In the genomic region with DNA sequence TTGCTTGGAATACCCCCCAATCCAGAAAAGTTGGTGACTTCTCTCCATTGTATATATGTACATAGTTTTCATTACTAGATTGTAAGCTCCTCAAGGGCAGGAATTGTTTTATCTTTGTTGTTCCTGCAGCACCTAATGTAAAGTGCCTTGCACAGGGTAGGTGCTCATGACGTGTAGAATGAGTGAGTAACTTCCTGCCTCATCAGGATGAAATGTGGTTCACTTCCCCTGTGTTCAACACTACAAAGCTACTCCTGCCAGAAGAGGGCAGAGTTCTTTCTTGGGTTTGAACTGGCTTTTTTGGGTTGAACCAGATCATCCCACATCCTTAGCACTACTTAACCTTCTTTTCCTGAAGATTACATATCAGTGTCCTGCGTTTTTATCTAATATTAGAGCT, we compare ENCODE assay signal across 10 cellular contexts. TPM values are rescaled to one million over a fixed set of nuclear protein-coding genes. Genes with fewer than 3 reads are reported as not detected.
A peak's percentile ranks its signal among the peaks of the same experiment; 100 is the strongest.
DNase-seq lines count a peak whose midpoint lies in the region; ATAC-seq and TF ChIP-seq lines count a peak whose summit lies in the region.
"Had no signal": no experiment of that assay in that cellular context is flagged by ENCODE, and none has a peak within 500 bp of the region (broad histone marks: within the 10 kb centered on the region; RNA-seq: fewer than 3 reads in every experiment).

No MANE protein-coding gene starts in this region.

- no peak overlapping the region for H3K4me3 Mint-ChIP-seq in activated CD8-positive, alpha-beta T cell treated with anti-CD3 and anti-CD28 coated beads, Interleukin-2, amount 10 ng/mL, durations not matched to agents 7 days and 5 days
- H3K4me3 Mint-ChIP-seq in memory B cell (no peak overlapping the region), Calu3 (ENCODE audit: low read depth, unreplicated experiment) (no peak overlapping the region)
- H3K4me3 Mint-ChIP-seq: neural crest cell had no signal

- H3K27me3 ChIP-seq in prostate gland (replicated peaks; ENCODE audit: insufficient read depth) = no peaks in the 10 kb centered on the region

- CTCF ChIA-PET in activated CD8-positive, alpha-beta T cell treated with anti-CD3 and anti-CD28 coated beads, Interleukin-2, amount 10 ng/mL, durations not matched to agents 7 days and 5 days (lab: Charles Lee) = interaction anchor here (0.6 to 1.3 kb wide), 4 partner anchors 54 to 284 kb away, joined by 3 to 4 read pairs (median 3); a partner anchor contains a TSS
- CTCF ChIA-PET in Calu3 (lab: Charles Lee) = interaction anchor here (1.3 kb wide), 1 partner anchor 105 kb away, joined by 3 read pairs; no protein-coding TSS in a partner anchor

- POLR2A ChIA-PET in activated CD8-positive, alpha-beta T cell treated with anti-CD3 and anti-CD28 coated beads, Interleukin-2, amount 10 ng/mL, durations not matched to agents 7 days and 5 days (lab: Charles Lee) = interaction anchor here (0.6 to 1.4 kb wide), 3 partner anchors 22 to 28 kb away, joined by 3 read pairs; a partner anchor contains a TSS

- intact Hi-C loops in Calu3 (cut with micrococcal nuclease; ENCODE audit: unreplicated experiment) = no loop called here
- intact Hi-C loops in prostate gland (cut with DNase I) = no loop called here

- H3K4me3 ChIP-seq in prostate gland = no peak overlapping the region

- DNase-seq in SIG-M5 treated with dmso at 0.1 percent for 504 hours (lab: John Stamatoyannopoulos, UW; ENCODE audit: unreplicated experiment) = peak; percentile 20
- no peak for DNase-seq in SIG-M5 (lab: John Stamatoyannopoulos, UW)
- DNase-seq in HCEC 1CT = peak; percentile 39
- peak; percentile 38 for DNase-seq in activated CD8-positive, alpha-beta T cell treated with anti-CD3 and anti-CD28 coated beads, Interleukin-2, amount 10 ng/mL, durations not matched to agents 7 days and 5 days
- DNase-seq in memory B cell (ENCODE audit: low spot score in 2 of 2) = no peak
- no peak for DNase-seq in Calu3
- no peak for DNase-seq in prostate gland (ENCODE audit: low spot score)
- DNase-seq: NCI-H526 treated with DMSO at 0.1 percent for 48 hours had no signal

- H3K27ac ChIP-seq in prostate gland = no peak overlapping the region

- ATAC-seq in activated CD8-positive, alpha-beta T cell treated with anti-CD3 and anti-CD28 coated beads, Interleukin-2, amount 10 ng/mL, durations not matched to agents 7 days and 5 days = peak; percentile 65
- peak; percentile 81 for ATAC-seq in memory B cell (ENCODE audit: low read depth)
- ATAC-seq in GM18520 (IDR thresholded peaks at IDR 0.05; ENCODE audit: unreplicated experiment) = no peak

- no TSS peak for BruUV-seq in Calu3 (replicated peaks; lab: Mats Ljungman, UMichigan)

- TF ChIP-seq CTCF in Calu3 (IDR thresholded peaks at IDR 0.05; ENCODE audit: unreplicated experiment) (no peak), prostate gland (IDR thresholded peaks at IDR 0.05) (no peak)

- TF ChIP-seq POLR2A in prostate gland (IDR thresholded peaks at IDR 0.05) = no peak

- H3K4me1 ChIP-seq in prostate gland (replicated peaks) = no peaks in the 10 kb centered on the region

- no peaks in the 10 kb centered on the region for H3K9me3 ChIP-seq in prostate gland

- WGBS in prostate gland = 37% methylated on average over 2 of the region's 2 CpGs

- H3K9me3 Mint-ChIP-seq in activated CD8-positive, alpha-beta T cell treated with anti-CD3 and anti-CD28 coated beads, Interleukin-2, amount 10 ng/mL, durations not matched to agents 7 days and 5 days (ENCODE audit: insufficient read depth) = peaks cover 38% of the 10 kb centered on the region
- peaks cover 18% of the 10 kb centered on the region for H3K9me3 Mint-ChIP-seq in memory B cell
- H3K9me3 Mint-ChIP-seq in Calu3 (ENCODE audit: low read depth, unreplicated experiment) = peaks cover 6% of the 10 kb centered on the region

- H3K27ac Mint-ChIP-seq in activated CD8-positive, alpha-beta T cell treated with anti-CD3 and anti-CD28 coated beads, Interleukin-2, amount 10 ng/mL, durations not matched to agents 7 days and 5 days = no peak overlapping the region
- no peak overlapping the region for H3K27ac Mint-ChIP-seq in memory B cell
- no peak overlapping the region for H3K27ac Mint-ChIP-seq in Calu3 (ENCODE audit: unreplicated experiment)

- no peaks in the 10 kb centered on the region for H3K36me3 ChIP-seq in prostate gland

- no peaks in the 10 kb centered on the region for H3K27me3 Mint-ChIP-seq in activated CD8-positive, alpha-beta T cell treated with anti-CD3 and anti-CD28 coated beads, Interleukin-2, amount 10 ng/mL, durations not matched to agents 7 days and 5 days (ENCODE audit: low read depth)
- H3K27me3 Mint-ChIP-seq in memory B cell (no peaks in the 10 kb centered on the region), Calu3 (ENCODE audit: unreplicated experiment) (no peaks in the 10 kb centered on the region)

- peaks cover 43% of the 10 kb centered on the region for H3K36me3 Mint-ChIP-seq in activated CD8-positive, alpha-beta T cell treated with anti-CD3 and anti-CD28 coated beads, Interleukin-2, amount 10 ng/mL, durations not matched to agents 7 days and 5 days (ENCODE audit: low read depth)
- H3K36me3 Mint-ChIP-seq in memory B cell = peaks cover 9% of the 10 kb centered on the region
- peaks cover 5% of the 10 kb centered on the region for H3K36me3 Mint-ChIP-seq in Calu3 (ENCODE audit: insufficient read depth, unreplicated experiment)

- H3K4me1 Mint-ChIP-seq in activated CD8-positive, alpha-beta T cell treated with anti-CD3 and anti-CD28 coated beads, Interleukin-2, amount 10 ng/mL, durations not matched to agents 7 days and 5 days (ENCODE audit: low read depth) = peaks cover 4% of the 10 kb centered on the region
- H3K4me1 Mint-ChIP-seq in memory B cell = no peaks in the 10 kb centered on the region
- H3K4me1 Mint-ChIP-seq in Calu3 (ENCODE audit: low read depth, unreplicated experiment) = no peaks in the 10 kb centered on the region
- H3K4me1 Mint-ChIP-seq: neural crest cell had no signal

RNA-seq across cellular contexts. Expression of a gene that starts 23.9 kb away (rescaled TPM):
- 10 to 100 TPM; 12.2 to 13.0 TPM for total RNA-seq in activated CD8-positive, alpha-beta T cell treated with anti-CD3 and anti-CD28 coated beads, Interleukin-2, amount 10 ng/mL, durations not matched to agents 7 days and 5 days
- 15.9 and 16.1 TPM in 2 replicates for total RNA-seq in Calu3 (2022)
- 10 to 100 TPM; 16.0 to 17.3 TPM for total RNA-seq in prostate gland

RNA-seq across cellular contexts. Expression of a gene that starts 24.4 kb away (rescaled TPM):
- 10 to 100 TPM; 12.6 to 13.2 TPM for total RNA-seq in activated CD8-positive, alpha-beta T cell treated with anti-CD3 and anti-CD28 coated beads, Interleukin-2, amount 10 ng/mL, durations not matched to agents 7 days and 5 days
- total RNA-seq in Calu3 (2022) (18.4 and 20.1 TPM in 2 replicates), prostate gland (10 to 100 TPM; 19.0 to 22.2 TPM)

Comparison
In these comparisons a context has a peak if more than half of its experiments do, and no peak if none do; other contexts are left out.
1. DNase-seq: peak in SIG-M5 treated with dmso at 0.1 percent for 504 hours (single experiment), HCEC 1CT (single experiment) and activated CD8-positive, alpha-beta T cell treated with anti-CD3 and anti-CD28 coated beads, Interleukin-2, amount 10 ng/mL, durations not matched to agents 7 days and 5 days (single experiment); none in SIG-M5 (single experiment), memory B cell (0 of 2), Calu3 (single experiment) and prostate gland (single experiment).